ENCODE assay signal across 20 cellular contexts in genomic region chr4:26139310-26139924, GRCh38.
DNase-seq lines count a peak whose midpoint lies in the region; ATAC-seq, FAIRE-seq and TF ChIP-seq lines count a peak whose summit lies in the region.
"Had no signal": no experiment of that assay in that cellular context is flagged by ENCODE, and none has a peak within 500 bp of the region (broad histone marks: within the 10 kb centered on the region; RNA-seq: fewer than 3 reads in every experiment).

No MANE protein-coding gene starts in this region.

- intact Hi-C loops in dendritic cell treated with granulocyte-macrophage colony-stimulating factor and Interleukin-4, amounts not matched to agents 40 ng/mL and 50 ng/mL, for 4 days (cut with micrococcal nuclease): no loop called here

- no peak for FAIRE-seq in GM12892 (lab: Jason Lieb, UNC)
- FAIRE-seq: frontal cortex, H54 had no signal

- no peak overlapping the region for H3K4me3 ChIP-seq in skeletal muscle satellite cell (ENCODE audit: low read length)
- H3K4me3 ChIP-seq: BLaER1 treated with 17β-estradiol and CSF1 and Interleukin-3, amounts not matched to agents 10 nM and 100 nM; psoas muscle had no signal

- no peaks in the 10 kb centered on the region for H3K9me3 Mint-ChIP-seq in dendritic cell treated with granulocyte-macrophage colony-stimulating factor and Interleukin-4, amounts not matched to agents 40 ng/mL and 50 ng/mL, for 4 days

- peak overlapping the region; percentile 65 for H3K9ac ChIP-seq in skeletal muscle satellite cell (ENCODE audit: low read depth, low read length)

- peak overlapping the region; percentile 99 for H3K27ac Mint-ChIP-seq in dendritic cell treated with granulocyte-macrophage colony-stimulating factor and Interleukin-4, amounts not matched to agents 40 ng/mL and 50 ng/mL, for 4 days

- H3K36me3 ChIP-seq in skeletal muscle satellite cell (ENCODE audit: insufficient read depth, low read length): no peaks in the 10 kb centered on the region

- ATAC-seq in GM18867 (IDR thresholded peaks at IDR 0.05; ENCODE audit: unreplicated experiment) (peak; percentile 51), HG02885 (IDR thresholded peaks at IDR 0.05; ENCODE audit: poor library complexity, unreplicated experiment) (peak; percentile 58), HG03460 (IDR thresholded peaks at IDR 0.05; ENCODE audit: unreplicated experiment) (no peak)
- ATAC-seq: activated CD4-positive, CD25-positive, alpha-beta regulatory T cell treated with anti-CD3 and anti-CD28 coated beads, Interleukin-2, amount 50 U/mL, for 24 hours; naive thymus-derived CD8-positive, alpha-beta T cell had no signal

- H3K27me3 Mint-ChIP-seq in dendritic cell treated with granulocyte-macrophage colony-stimulating factor and Interleukin-4, amounts not matched to agents 40 ng/mL and 50 ng/mL, for 4 days: peaks cover 2% of the 10 kb centered on the region

- no peak for TF ChIP-seq POLR2A in GM12892 (IDR thresholded peaks at IDR 0.05; ENCODE audit: low read depth, low read length)

- peak overlapping the region; percentile 15 for H3K4me2 ChIP-seq in skeletal muscle satellite cell (ENCODE audit: low read length)

- DNase-seq in GM12892 (ENCODE audit: insufficient read length): no peak
- DNase-seq in LoVo (ENCODE audit: low spot score): no peak
- DNase-seq: cerebellar nuclear complex; DMS53; naive thymus-derived CD8-positive, alpha-beta T cell; NCI-H1092 treated with DMSO at 0.1 percent for 48 hours; NK-92 treated with Interleukin-12 subunit alpha and Interleukin-12 subunit beta, amount 100 ng/mL, for 24 hours; psoas muscle; stimulated activated CD4-positive, alpha-beta T cell treated with anti-CD3 and anti-CD28 coated beads, Interleukin-15, amount 100 ng/mL, for 24 hours; substantia nigra; T-helper 1 cell had no signal

- no peak overlapping the region for H3K4me3 Mint-ChIP-seq in dendritic cell treated with granulocyte-macrophage colony-stimulating factor and Interleukin-4, amounts not matched to agents 40 ng/mL and 50 ng/mL, for 4 days
- H3K4me3 Mint-ChIP-seq: naive thymus-derived CD8-positive, alpha-beta T cell had no signal

- H3K4me1 ChIP-seq in skeletal muscle satellite cell (ENCODE audit: control insufficient read depth, insufficient read depth, low read length): peaks cover 36% of the 10 kb centered on the region

- no peaks in the 10 kb centered on the region for H3K27me3 ChIP-seq in skeletal muscle satellite cell (ENCODE audit: control insufficient read depth, insufficient read depth, low read length)
- H3K27me3 ChIP-seq: BLaER1 treated with 17β-estradiol and CSF1 and Interleukin-3, amounts not matched to agents 10 nM and 100 nM had no signal

- H3K4me1 Mint-ChIP-seq in dendritic cell treated with granulocyte-macrophage colony-stimulating factor and Interleukin-4, amounts not matched to agents 40 ng/mL and 50 ng/mL, for 4 days (ENCODE audit: low read depth): peaks cover 76% of the 10 kb centered on the region

- peaks cover 6% of the 10 kb centered on the region for H3K36me3 Mint-ChIP-seq in dendritic cell treated with granulocyte-macrophage colony-stimulating factor and Interleukin-4, amounts not matched to agents 40 ng/mL and 50 ng/mL, for 4 days (ENCODE audit: low read depth)
- H3K36me3 Mint-ChIP-seq: naive thymus-derived CD8-positive, alpha-beta T cell had no signal

- H3K9me3 ChIP-seq in skeletal muscle satellite cell (replicated peaks; ENCODE audit: low read length): no peaks in the 10 kb centered on the region
- H3K9me3 ChIP-seq: psoas muscle had no signal
